15 cellular contexts compared by ENCODE assay signal in the genomic region with DNA sequence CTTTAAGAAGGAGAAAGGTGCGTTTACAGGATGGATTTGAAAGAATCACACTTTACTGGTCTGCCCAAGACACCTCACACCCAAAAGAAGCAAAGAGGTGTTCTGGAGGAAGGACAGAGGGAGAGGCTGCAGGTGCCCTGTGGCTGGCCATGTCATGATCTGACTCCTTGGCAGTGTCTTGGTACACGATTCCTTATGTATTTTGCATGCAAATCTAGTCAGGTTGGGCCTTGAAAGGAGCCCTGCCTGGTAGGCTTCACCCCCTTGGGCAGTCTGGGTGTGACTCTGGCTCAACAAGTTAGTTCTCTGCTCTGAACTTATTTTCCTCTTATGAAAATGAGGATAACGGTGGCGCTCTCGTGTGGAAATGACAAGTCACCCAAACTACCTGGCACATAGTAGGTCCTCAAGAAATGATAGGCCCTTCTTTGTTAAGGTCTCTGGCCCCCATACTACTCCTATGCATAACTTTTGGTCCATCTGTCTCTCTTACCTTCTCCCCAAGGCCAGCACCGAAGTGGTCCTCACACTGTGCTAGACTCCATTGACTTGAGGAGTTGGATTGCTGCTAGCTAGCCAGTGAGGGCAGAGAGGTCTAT.
DNase-seq lines count a peak whose midpoint lies in the region; ATAC-seq and TF ChIP-seq lines count a peak whose summit lies in the region.
"Had no signal": no experiment of that assay in that cellular context is flagged by ENCODE, and none has a peak within 500 bp of the region (broad histone marks: within the 10 kb centered on the region; RNA-seq: fewer than 3 reads in every experiment).

No MANE protein-coding gene starts in this region.

- no peak for ATAC-seq in HG02981 (IDR thresholded peaks at IDR 0.05; ENCODE audit: unreplicated experiment)
- ATAC-seq: effector memory CD8-positive, alpha-beta T cell had no signal

- peak overlapping the region; percentile 20 for H3K4me2 ChIP-seq in skeletal muscle satellite cell (ENCODE audit: low read length)
- H3K4me2 ChIP-seq: BLaER1 had no signal

- no peak for TF ChIP-seq CTCF in cardiac fibroblast (IDR thresholded peaks at IDR 0.05; ENCODE audit: low read depth, low read length)

- H3K4me3 ChIP-seq in HUES48 (ENCODE audit: low read depth, low read length) (peak overlapping the region; percentile 59), cardiac fibroblast (replicated peaks in 1 of 2; ENCODE audit: low read depth in 2 of 2, low read length in 2 of 2) (peak overlapping the region; percentile 36 to 37), iPS-20b (ENCODE audit: low read length) (peak overlapping the region; percentile 53; the same call in 1 of the 2 replicates), skeletal muscle satellite cell (ENCODE audit: low read length) (no peak overlapping the region)
- H3K4me3 ChIP-seq: BLaER1 had no signal

- no peaks in the 10 kb centered on the region for H3K9me3 ChIP-seq in HUES48 (ENCODE audit: control insufficient read depth, insufficient read depth, low read length)
- H3K9me3 ChIP-seq in iPS-20b (ENCODE audit: insufficient read depth, low read depth, low read length) = no peaks in the 10 kb centered on the region
- H3K9me3 ChIP-seq in skeletal muscle satellite cell (replicated peaks; ENCODE audit: low read length) = no peaks in the 10 kb centered on the region
- H3K9me3 ChIP-seq: left lung, upper lobe of right lung had no signal

- H3K27ac ChIP-seq in HUES48 (ENCODE audit: low read depth, low read length) = no peak overlapping the region
- no peak overlapping the region for H3K27ac ChIP-seq in iPS-20b (ENCODE audit: low read length)
- H3K27ac ChIP-seq: BLaER1, left lung, upper lobe of right lung had no signal

- DNase-seq in cardiac fibroblast (ENCODE audit: low read depth in 2 of 2) = no peak
- DNase-seq in kidney tubule cell (ENCODE audit: low spot score) = no peak
- no peak for DNase-seq in GM03348 (ENCODE audit: low spot score)
- no peak for DNase-seq in GOT3 (lab: John Stamatoyannopoulos, UW)
- DNase-seq: activated CD4-positive, alpha-beta T cell treated with anti-CD3 and anti-CD28 coated beads, Interleukin-2, amount 10 ng/mL, durations not matched to agents 7 days and 5 days; activated T-cell treated with anti-CD3 and anti-CD28 coated beads, Interleukin-2, amount 50 U/mL, for 48 hours; effector memory CD8-positive, alpha-beta T cell; stimulated activated CD4-positive, alpha-beta T cell treated with anti-CD3 and anti-CD28 coated beads, Interleukin-15, amount 100 ng/mL, for 24 hours had no signal

- H3K27me3 ChIP-seq in HUES48 (ENCODE audit: control insufficient read depth, insufficient read depth, low read length) = peaks cover 15% of the 10 kb centered on the region
- peaks cover 24% of the 10 kb centered on the region for H3K27me3 ChIP-seq in iPS-20b (ENCODE audit: insufficient read depth, low read length)
- H3K27me3 ChIP-seq in skeletal muscle satellite cell (ENCODE audit: control insufficient read depth, insufficient read depth, low read length) = no peaks in the 10 kb centered on the region
- H3K27me3 ChIP-seq: BLaER1, left lung, upper lobe of right lung had no signal

- H3K4me1 ChIP-seq in HUES48 (ENCODE audit: control insufficient read depth, insufficient read depth, low read length) = peaks cover 12% of the 10 kb centered on the region; the same call in 1 of the 2 replicates
- H3K4me1 ChIP-seq in iPS-20b (ENCODE audit: insufficient read depth, low read length) = no peaks in the 10 kb centered on the region
- H3K4me1 ChIP-seq in skeletal muscle satellite cell (ENCODE audit: control insufficient read depth, insufficient read depth, low read length) = no peaks in the 10 kb centered on the region

- H3K36me3 ChIP-seq in HUES48 (ENCODE audit: control insufficient read depth, insufficient read depth, low read length) = no peaks in the 10 kb centered on the region
- H3K36me3 ChIP-seq in iPS-20b (ENCODE audit: insufficient read depth, low read depth, low read length) = no peaks in the 10 kb centered on the region
- no peaks in the 10 kb centered on the region for H3K36me3 ChIP-seq in skeletal muscle satellite cell (ENCODE audit: insufficient read depth, low read length)
- H3K36me3 ChIP-seq: left lung, upper lobe of right lung had no signal

- H3K9ac ChIP-seq in HUES48 (ENCODE audit: low read depth, low read length) = no peak overlapping the region
- peak overlapping the region; percentile 12; the same call in 1 of the 2 replicates for H3K9ac ChIP-seq in iPS-20b (ENCODE audit: low read depth, low read length)
- no peak overlapping the region for H3K9ac ChIP-seq in skeletal muscle satellite cell (ENCODE audit: low read depth, low read length)
- H3K9ac ChIP-seq: BLaER1 had no signal
